In the genomic region with DNA sequence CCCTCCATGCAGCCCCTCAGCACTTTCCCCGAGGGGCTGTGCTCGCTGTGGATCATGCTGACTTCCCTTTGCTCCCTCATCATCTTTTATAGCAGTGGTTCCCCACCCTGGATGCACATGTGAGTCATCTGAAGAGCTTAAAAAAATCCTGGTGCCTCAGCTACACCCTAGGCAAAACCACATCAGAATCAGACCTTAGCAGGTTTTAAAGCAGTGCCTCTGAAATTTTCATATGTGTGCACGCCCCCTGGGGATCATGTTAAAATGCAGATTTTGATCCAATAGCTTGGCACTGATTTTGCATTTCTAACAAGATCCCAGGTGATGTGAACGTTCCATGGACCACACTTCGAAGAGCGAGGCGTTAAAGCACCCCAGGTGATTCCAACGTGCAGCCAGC, we compare ENCODE assay signal across 1 cellular context.
TF ChIP-seq lines count a peak whose summit lies in the region.

No MANE protein-coding gene starts in this region.

TF ChIP-seq in K562, 482 proteins besides CTCF, POLR2A, EP300 and RAD21:
- peak; percentile 51 to 61; a peak in 2 of 4 replicates for TF ChIP-seq KDM1A (IDR thresholded peaks at IDR 0.05)
- TF ChIP-seq IRF2 (CRISPR knock-in tag; IDR thresholded peaks at IDR 0.05) = no peak
